Comparison of ENCODE assay signal across 6 cellular contexts in the genomic region with DNA sequence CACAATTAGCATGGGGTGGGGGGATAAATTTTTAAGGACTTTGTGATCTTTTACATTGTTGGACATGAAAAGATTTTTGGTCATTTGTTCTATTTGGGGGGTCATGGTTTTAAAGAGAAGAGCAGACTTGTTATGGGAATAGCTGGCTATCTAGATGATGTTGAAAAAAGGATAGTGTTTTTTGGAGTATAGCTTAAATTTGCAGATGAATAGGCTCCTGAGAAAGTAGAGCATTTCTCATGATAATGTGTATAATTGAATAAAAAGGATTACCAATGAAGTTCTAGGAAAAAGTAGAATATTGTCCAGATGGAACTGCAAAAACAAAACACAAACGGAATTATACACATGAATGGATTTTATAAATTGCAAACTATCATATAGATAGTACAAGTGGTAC.
"Had no signal": no experiment of that assay in that cellular context is flagged by ENCODE, and none has a peak within 500 bp of the region (broad histone marks: within the 10 kb centered on the region; RNA-seq: fewer than 3 reads in every experiment).

No MANE protein-coding gene starts in this region.

- H3K27ac ChIP-seq: HL-60 had no signal

- H3K4me3 Mint-ChIP-seq: IgD-negative memory B cell had no signal

- H3K27ac Mint-ChIP-seq: IgD-negative memory B cell had no signal

- H3K4me1 Mint-ChIP-seq: IgD-negative memory B cell had no signal

- DNase-seq: IMR-90, KBM-7, KG1 had no signal

- H3K36me3 Mint-ChIP-seq: IgD-negative memory B cell had no signal

- H3K4me3 ChIP-seq: K562 had no signal
